In the genomic region with DNA sequence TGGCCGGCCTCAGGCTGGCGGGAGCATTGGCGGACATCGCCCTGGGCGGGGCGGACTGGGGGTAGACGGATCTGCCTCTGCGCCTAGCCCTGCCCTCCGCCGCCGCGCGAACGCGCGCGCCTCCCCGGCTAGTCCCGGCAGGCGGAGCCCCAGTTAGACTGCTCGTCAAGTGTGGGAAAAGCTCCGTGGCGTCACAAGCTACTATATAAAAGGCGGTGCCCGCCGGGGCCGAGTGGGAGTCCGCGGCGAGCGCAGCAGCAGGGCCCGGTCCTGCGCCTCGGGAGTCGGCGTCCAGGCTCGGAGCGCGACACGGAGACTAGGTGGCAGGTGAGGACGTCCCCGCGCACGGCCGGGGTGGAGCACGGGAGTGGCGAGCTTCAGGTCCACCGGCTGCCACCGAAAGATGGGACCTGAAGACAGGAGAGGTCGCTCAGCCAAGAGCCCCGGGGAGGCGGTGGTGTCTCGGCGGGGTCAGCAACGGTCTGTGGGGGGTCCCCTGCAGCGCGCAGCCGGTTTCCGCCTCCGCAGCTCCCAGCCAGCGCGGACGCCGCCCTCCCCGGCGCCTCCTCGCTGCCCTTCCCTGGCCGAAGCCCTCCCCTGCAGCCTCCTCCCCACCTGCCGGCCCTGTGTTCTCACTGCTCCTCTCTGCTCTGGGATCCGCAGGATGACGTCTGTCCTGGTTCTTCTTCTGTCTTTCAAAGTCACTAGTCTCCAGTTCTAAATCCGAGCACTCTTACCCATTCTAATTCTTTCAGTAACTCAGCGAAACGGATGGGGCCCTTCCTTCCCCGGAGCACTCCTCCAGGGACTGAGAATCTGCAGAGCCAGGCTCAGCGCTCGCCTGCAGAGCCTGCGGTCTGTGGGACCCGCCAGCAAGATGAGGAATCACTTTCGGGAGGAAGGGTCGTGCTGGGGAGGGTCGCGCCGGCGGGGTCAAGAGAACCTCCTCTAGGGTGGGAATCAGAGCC, we compare ENCODE assay signal across 8 cellular contexts. TPM values are rescaled to one million over a fixed set of nuclear protein-coding genes. Genes with fewer than 3 reads are reported as not detected.
DNase-seq lines count a peak whose midpoint lies in the region; ATAC-seq and TF ChIP-seq lines count a peak whose summit lies in the region.

No MANE protein-coding gene starts in this region.

- ATAC-seq in GM19035 (IDR thresholded peaks at IDR 0.05; ENCODE audit: unreplicated experiment): peak; percentile 65
- peak; percentile 57 for ATAC-seq in HG03354 (IDR thresholded peaks at IDR 0.05; ENCODE audit: poor library complexity, severe bottlenecking, unreplicated experiment)
- ATAC-seq in right lobe of liver: peak; percentile 89 to 95 (median 91)

- peak; percentile 91 for DNase-seq in Ammon's horn (ENCODE audit: low spot score)
- peak; percentile 82 for DNase-seq in NCI-H526 treated with DMSO at 0.1 percent for 48 hours (lab: John Stamatoyannopoulos, UW)
- DNase-seq in activated CD4-positive, alpha-beta T cell treated with anti-CD3 and anti-CD28 coated beads, Interleukin-2, amount 50 U/mL, for 48 hours: peak; percentile 92 to 95
- peak; percentile 42 for DNase-seq in dermis blood vessel endothelial cell
- DNase-seq in right lobe of liver: peak; percentile 97 to 99 (median 97)
- peak; percentile 92 for DNase-seq in stimulated activated CD4-positive, alpha-beta T cell treated with anti-CD3 and anti-CD28 coated beads, Interleukin-4, amount 100 ng/mL, for 24 hours

- H3K27ac ChIP-seq in right lobe of liver: peak overlapping the region; percentile 76 to 84 (median 82)

- no peaks in the 10 kb centered on the region for H3K9me3 ChIP-seq in right lobe of liver

- peak overlapping the region; percentile 64 to 91 (median 68) for H3K4me3 ChIP-seq in right lobe of liver

- peak in 2 of 4 donors; percentile 21 to 41 for TF ChIP-seq CTCF in right lobe of liver (IDR thresholded peaks at IDR 0.05)

- peak; percentile 99 for TF ChIP-seq POLR2A in right lobe of liver (IDR thresholded peaks at IDR 0.05)

- H3K4me1 ChIP-seq in right lobe of liver: peaks cover 0 to 3% (median 0%) of the 10 kb centered on the region in 4 donors

- under 1% methylated on average over 17 of the region's 85 CpGs for WGBS in right lobe of liver (ENCODE audit: insufficient coverage, low coverage, low lambda C conversion rate, missing lambda C conversion rate)

- H3K36me3 ChIP-seq in right lobe of liver: no peaks in the 10 kb centered on the region

- no peaks in the 10 kb centered on the region for H3K27me3 ChIP-seq in right lobe of liver

- intact Hi-C loops in right lobe of liver (cut with DNase I): loop anchor here in 1 of 2 donors (5.0 kb wide), 1 partner anchor 72 kb away; no protein-coding TSS in a partner anchor

RNA-seq across cellular contexts. Expression of gene RIPK1, which starts 4.3 kb away (rescaled TPM):
- 30.5 and 35.4 TPM in 2 replicates for total RNA-seq in dermis blood vessel endothelial cell
- 10 to 100 TPM; 13.9 to 17.6 (median 16.6) TPM for total RNA-seq in right lobe of liver

RNA-seq across cellular contexts. Expression of gene BPHL, which starts 54.5 kb away (rescaled TPM):
- 14.2 and 20.8 TPM in 2 replicates for total RNA-seq in dermis blood vessel endothelial cell
- 100 to 1,000 TPM in 2 of 6 experiments, 10 to 100 TPM in 4; 30.4 to 142 (median 68.6) TPM for total RNA-seq in right lobe of liver

Comparison
In these comparisons a context has a peak if more than half of its experiments do, and no peak if none do; other contexts are left out.
1. Peak in every context shown above with its lines: DNase-seq, ATAC-seq, H3K4me3 ChIP-seq and H3K27ac ChIP-seq.
2. DNase-seq: peak in every context shown above with its lines; median percentile 97 in right lobe of liver; 94 in activated CD4-positive, alpha-beta T cell treated with anti-CD3 and anti-CD28 coated beads, Interleukin-2, amount 50 U/mL, for 48 hours; 92 in stimulated activated CD4-positive, alpha-beta T cell treated with anti-CD3 and anti-CD28 coated beads, Interleukin-4, amount 100 ng/mL, for 24 hours; 91 in Ammon's horn; 82 in NCI-H526 treated with DMSO at 0.1 percent for 48 hours; 42 in dermis blood vessel endothelial cell.